In the genomic region with DNA sequence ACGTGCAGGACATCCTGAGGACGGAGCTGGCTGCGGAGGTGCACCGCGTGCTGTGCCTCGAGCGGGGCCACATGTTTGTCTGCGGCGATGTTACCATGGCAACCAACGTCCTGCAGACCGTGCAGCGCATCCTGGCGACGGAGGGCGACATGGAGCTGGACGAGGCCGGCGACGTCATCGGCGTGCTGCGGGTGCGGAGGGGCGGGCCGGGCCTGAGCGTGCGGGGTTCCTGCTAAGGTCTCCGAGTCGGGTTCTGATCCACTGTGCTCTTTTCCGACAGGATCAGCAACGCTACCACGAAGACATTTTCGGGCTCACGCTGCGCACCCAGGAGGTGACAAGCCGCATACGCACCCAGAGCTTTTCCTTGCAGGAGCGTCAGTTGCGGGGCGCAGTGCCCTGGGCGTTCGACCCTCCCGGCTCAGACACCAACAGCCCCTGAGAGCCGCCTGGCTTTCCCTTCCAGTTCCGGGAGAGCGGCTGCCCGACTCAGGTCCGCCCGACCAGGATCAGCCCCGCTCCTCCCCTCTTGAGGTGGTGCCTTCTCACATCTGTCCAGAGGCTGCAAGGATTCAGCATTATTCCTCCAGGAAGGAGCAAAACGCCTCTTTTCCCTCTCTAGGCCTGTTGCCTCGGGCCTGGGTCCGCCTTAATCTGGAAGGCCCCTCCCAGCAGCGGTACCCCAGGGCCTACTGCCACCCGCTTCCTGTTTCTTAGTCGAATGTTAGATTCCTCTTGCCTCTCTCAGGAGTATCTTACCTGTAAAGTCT, we compare ENCODE assay signal across 8 cellular contexts. TPM values are rescaled to one million over a fixed set of nuclear protein-coding genes. Genes with fewer than 3 reads are reported as not detected.
A peak's percentile ranks its signal among the peaks of the same experiment; 100 is the strongest.
DNase-seq lines count a peak whose midpoint lies in the region; ATAC-seq, FAIRE-seq and TF ChIP-seq lines count a peak whose summit lies in the region.

No MANE protein-coding gene starts in this region.

- no peaks in the 10 kb centered on the region for H4K20me1 ChIP-seq in osteoblast (ENCODE audit: insufficient read depth, low read length)

- H3K4me3 ChIP-seq in fibroblast of pulmonary artery (replicated peaks; ENCODE audit: low read depth, low read length) (peak overlapping the region; percentile 24), osteoblast (ENCODE audit: insufficient read depth, low read length) (peak overlapping the region; percentile 69), testis (peak overlapping the region; percentile 21 to 40)

- H3K36me3 ChIP-seq in osteoblast (ENCODE audit: insufficient read depth, low read length) = no peaks in the 10 kb centered on the region
- H3K36me3 ChIP-seq in testis (ENCODE audit: low read depth, missing control alignments) = no peaks in the 10 kb centered on the region

- ATAC-seq in HG03025 (IDR thresholded peaks at IDR 0.05; ENCODE audit: low FRiP score, unreplicated experiment) = no peak

- no peaks in the 10 kb centered on the region for H3K79me2 ChIP-seq in osteoblast (ENCODE audit: insufficient read depth, low read length)

- H3K27ac ChIP-seq in osteoblast (ENCODE audit: low read depth, low read length) = no peak overlapping the region
- no peak overlapping the region for H3K27ac ChIP-seq in testis

- H3K4me2 ChIP-seq in osteoblast (ENCODE audit: insufficient read depth, low read length) = peak overlapping the region; percentile 82

- FAIRE-seq in GM19239 (lab: Jason Lieb, UNC) = peak; percentile 58

- no peak for TF ChIP-seq POLR2A in testis (IDR thresholded peaks at IDR 0.05)

- DNase-seq in GM19239 (ENCODE audit: insufficient read length, low spot score) = peak; percentile 84
- peak; percentile 95 for DNase-seq in NCI-H1930 (lab: John Stamatoyannopoulos, UW)
- DNase-seq in activated T-helper 1 cell treated with Interleukin-2 at 50 U/mL for 16 hours (ENCODE audit: low read depth) = peak; percentile 84
- DNase-seq in fibroblast of pulmonary artery (ENCODE audit: low read depth) = peak; percentile 56
- peak; percentile 97 for DNase-seq in osteoblast (ENCODE audit: insufficient read length, low spot score, missing footprints)
- peak; percentile 91 for DNase-seq in testis
- no peak for DNase-seq in NAMALWA (ENCODE audit: low spot score)

- H3K9me3 ChIP-seq in osteoblast (ENCODE audit: low read depth, low read length) (no peaks in the 10 kb centered on the region), testis (no peaks in the 10 kb centered on the region)

- TF ChIP-seq CTCF in fibroblast of pulmonary artery (IDR thresholded peaks at IDR 0.05; ENCODE audit: low read length, missing control alignments) (no peak), osteoblast (IDR thresholded peaks at IDR 0.05; ENCODE audit: extremely low read depth, low read depth, low read length) (peak; percentile 11), testis (IDR thresholded peaks at IDR 0.05) (peak in 1 of 3 experiments; percentile 23)

- WGBS in testis, 2 donors = 40 to 48% methylated on average over 8 to 56 of the region's 56 CpGs

- H3K27me3 ChIP-seq in osteoblast (ENCODE audit: insufficient read depth, low read length) (peaks cover 20% of the 10 kb centered on the region), testis (no peaks in the 10 kb centered on the region)

- intact Hi-C loops in testis (cut with DNase I; ENCODE audit: low total_unique reads) = no loop called here

- H2AFZ ChIP-seq in osteoblast (ENCODE audit: low read length) = peak overlapping the region; percentile 87

- H3K4me1 ChIP-seq in osteoblast (ENCODE audit: insufficient read depth, low read length) (peaks cover 9% of the 10 kb centered on the region), testis (peaks cover 8% of the 10 kb centered on the region)

RNA-seq across cellular contexts. Expression of a gene that starts 10.4 kb away (rescaled TPM):
- total RNA-seq in osteoblast (not detected in 2 replicates), testis (10 to 100 TPM; 14.9 to 29.7 TPM)
- polyA plus RNA-seq in testis (ENCODE audit: insufficient read depth, low read depth, low replicate concordance) = 24.8 TPM

RNA-seq across cellular contexts. Expression of a gene that starts 14.3 kb away (rescaled TPM):
- total RNA-seq in osteoblast (32.6 and 35.1 TPM in 2 replicates), testis (10 to 100 TPM; 59.6 to 76.8 TPM)
- 34.9 TPM for polyA plus RNA-seq in testis (ENCODE audit: insufficient read depth, low read depth, low replicate concordance)

RNA-seq across cellular contexts. Expression of a gene that starts 23.1 kb away (rescaled TPM):
- total RNA-seq in osteoblast (not detected in 2 replicates), testis (10 to 100 TPM; 25.0 to 36.6 TPM)
- polyA plus RNA-seq in testis (ENCODE audit: insufficient read depth, low read depth, low replicate concordance) = 19.5 TPM

RNA-seq across cellular contexts. Expression of a gene that starts 34.4 kb away (rescaled TPM):
- under 0.01 and 0.29 TPM in 2 replicates for total RNA-seq in osteoblast
- total RNA-seq in testis = 10 to 100 TPM; 27.5 to 37.9 TPM
- polyA plus RNA-seq in testis (ENCODE audit: insufficient read depth, low read depth, low replicate concordance) = 20.8 TPM

RNA-seq across cellular contexts. Expression of a gene that starts 35.8 kb away (rescaled TPM):
- not detected in 2 replicates for total RNA-seq in osteoblast
- total RNA-seq in testis = 100 to 1,000 TPM; 230 to 247 TPM
- 82.5 TPM for polyA plus RNA-seq in testis (ENCODE audit: insufficient read depth, low read depth, low replicate concordance)

Comparison
In these comparisons a context has a peak if more than half of its experiments do, and no peak if none do; other contexts are left out.
1. RNA of a gene that starts 10.4 kb away (total RNA-seq): 14.9 to 29.7 TPM in testis; not detected in osteoblast; every median in the first group is over 10 times any median in the second.
2. RNA of a gene that starts 23.1 kb away (total RNA-seq): 25.0 to 36.6 TPM in testis; not detected in osteoblast; every median in the first group is over 10 times any median in the second.
3. Peak in every context shown above with its lines, with median percentiles within 50 percentile points of each other: H3K4me3 ChIP-seq.